In genomic region chr2:171325886-171326585, GRCh38 we compare ENCODE assay signal across 1 cellular context.
TF ChIP-seq lines count a peak whose summit lies in the region.

No MANE protein-coding gene starts in this region.

TF ChIP-seq in SK-N-SH treated with all-trans-retinoic acid at 6 μM for 48 hours, 23 proteins besides CTCF, POLR2A, EP300 and RAD21 (continued from another document):
- TF ChIP-seq TSHZ2 (CRISPR knock-in tag; IDR thresholded peaks at IDR 0.05): no peak
- no peak for TF ChIP-seq ZNF8 (CRISPR knock-in tag; IDR thresholded peaks at IDR 0.05)
- no peak for TF ChIP-seq PPARA (CRISPR knock-in tag; IDR thresholded peaks at IDR 0.05; ENCODE audit: borderline replicate concordance)
